In genomic region chr1:206508130-206508884, GRCh38 we compare ENCODE assay signal across 8 cellular contexts. TPM values are rescaled to one million over a fixed set of nuclear protein-coding genes. Genes with fewer than 3 reads are reported as not detected.
A peak's percentile ranks its signal among the peaks of the same experiment; 100 is the strongest.
DNase-seq lines count a peak whose midpoint lies in the region; ATAC-seq, FAIRE-seq and TF ChIP-seq lines count a peak whose summit lies in the region.

No MANE protein-coding gene starts in this region.

- H3K4me3 ChIP-seq in BLaER1 treated with 17β-estradiol and CSF1 and Interleukin-3, amounts not matched to agents 10 nM and 100 nM, result peak overlapping the region; percentile 64 to 82 (median 74)
- H3K4me3 ChIP-seq in PC-3 (ENCODE audit: low read length) (peak overlapping the region; percentile 69), endothelial cell of umbilical vein (replicated peaks in 1 of 3; ENCODE audit: insufficient read depth in 1 of 3, low read depth in 1 of 3, low read length in 3 of 3) (no peak overlapping the region), neural progenitor cell (peak overlapping the region; percentile 63)

- DNase-seq in PC-3 (no peak), endothelial cell of umbilical vein (ENCODE audit: low read depth, low spot score) (no peak), neural progenitor cell (ENCODE audit: low spot score) (no peak), putamen (ENCODE audit: low spot score) (no peak), dedifferentiated amniotic fluid mesenchymal stem cell (ENCODE audit: extremely low spot score) (no peak), mesenteric fat pad (ENCODE audit: low spot score) (no peak)

- H3K4me2 ChIP-seq in BLaER1 treated with 17β-estradiol and CSF1 and Interleukin-3, amounts not matched to agents 10 nM and 100 nM, result peak overlapping the region; percentile 92 to 100 (median 99)
- H3K4me2 ChIP-seq in PC-3 (ENCODE audit: low read length) (peak overlapping the region; percentile 86), endothelial cell of umbilical vein (ENCODE audit: insufficient read depth, low read length) (no peak overlapping the region), neural progenitor cell (peak overlapping the region; percentile 97)

- H3K79me2 ChIP-seq in PC-3 (ENCODE audit: low read length), result no peaks in the 10 kb centered on the region
- H3K79me2 ChIP-seq in endothelial cell of umbilical vein (ENCODE audit: control insufficient read depth, insufficient read depth, low read length), result no peaks in the 10 kb centered on the region
- H3K79me2 ChIP-seq in neural progenitor cell (ENCODE audit: low read depth), result no peaks in the 10 kb centered on the region

- peak overlapping the region; percentile 66; the same call in 1 of the 2 replicates for H2AFZ ChIP-seq in PC-3 (ENCODE audit: low read length)
- no peak overlapping the region for H2AFZ ChIP-seq in endothelial cell of umbilical vein (ENCODE audit: low read depth, low read length)
- peak overlapping the region; percentile 89 for H2AFZ ChIP-seq in neural progenitor cell (replicated peaks)

- BruUV-seq in PC-3 (replicated peaks; lab: Mats Ljungman, UMichigan) (TSS peak; percentile 30), endothelial cell of umbilical vein (replicated peaks; lab: Mats Ljungman, UMichigan) (no TSS peak)

- H3F3A ChIP-seq in PC-3 (ENCODE audit: low read length, unreplicated experiment), result peaks cover 4% of the 10 kb centered on the region
- no peaks in the 10 kb centered on the region for H3F3A ChIP-seq in neural progenitor cell (ENCODE audit: low read depth)

- H3K9me2 ChIP-seq in PC-3 (replicated peaks; ENCODE audit: low read length), result no peaks in the 10 kb centered on the region

- dilution Hi-C loops in endothelial cell of umbilical vein (cut with MboI; ENCODE audit: extremely low pct_ligation_motif_present, low sequenced_read_pairs), result no loop called here

- FAIRE-seq in endothelial cell of umbilical vein (lab: Jason Lieb, UNC), result no peak

- TF ChIP-seq CTCF in PC-3 (conservative IDR thresholded peaks at IDR 0.05; ENCODE audit: low read depth, low read length), result no peak
- no peak for TF ChIP-seq CTCF in endothelial cell of umbilical vein (IDR thresholded peaks at IDR 0.05; ENCODE audit: extremely low read depth in 1 of 2, insufficient read depth in 1 of 2, low read depth in 1 of 2, low read length in 2 of 2)
- no peak for TF ChIP-seq CTCF in neural progenitor cell (IDR thresholded peaks at IDR 0.05)

- H4K20me1 ChIP-seq in BLaER1 treated with 17β-estradiol and CSF1 and Interleukin-3, amounts not matched to agents 10 nM and 100 nM, result peaks cover 0 to 60% (median 35%) of the 10 kb centered on the region in 11 experiments; a peak in 14 of 22 replicates
- H4K20me1 ChIP-seq in PC-3 (ENCODE audit: low read length) (no peaks in the 10 kb centered on the region), endothelial cell of umbilical vein (replicated peaks; ENCODE audit: control insufficient read depth, extremely low read depth, insufficient read depth, low read length) (no peaks in the 10 kb centered on the region), neural progenitor cell (ENCODE audit: low read depth) (peaks cover 8% of the 10 kb centered on the region)

- H3K27me3 ChIP-seq in BLaER1 treated with 17β-estradiol and CSF1 and Interleukin-3, amounts not matched to agents 10 nM and 100 nM, result peaks cover 22 to 67% (median 36%) of the 10 kb centered on the region in 11 experiments; a peak in 21 of 22 replicates
- no peaks in the 10 kb centered on the region for H3K27me3 ChIP-seq in PC-3 (ENCODE audit: low read length)
- H3K27me3 ChIP-seq in endothelial cell of umbilical vein (ENCODE audit: control insufficient read depth in 2 of 2, insufficient read depth in 2 of 2, low read length in 2 of 2), result peaks cover 59 to 68% of the 10 kb centered on the region in 2 experiments
- H3K27me3 ChIP-seq in neural progenitor cell, result peaks cover 83% of the 10 kb centered on the region

- H3K27me3 Mint-ChIP-seq in neural progenitor cell (ENCODE audit: insufficient read depth, low read depth), result peaks cover 59% of the 10 kb centered on the region

- CTCF ChIA-PET in PC-3 (lab: Charles Lee) (no interaction called here), endothelial cell of umbilical vein (lab: Charles Lee) (interaction anchor here (1.7 kb wide), 1 partner anchor 10 kb away, joined by 5 read pairs; no protein-coding TSS in a partner anchor)

- POLR2A ChIA-PET in PC-3 (lab: Charles Lee; ENCODE audit: unreplicated experiment), result no interaction called here
- POLR2A ChIA-PET in endothelial cell of umbilical vein (lab: Charles Lee), result no interaction called here

- H3K27ac Mint-ChIP-seq in neural progenitor cell, result no peak overlapping the region

- H3K9ac ChIP-seq in BLaER1 treated with 17β-estradiol and CSF1 and Interleukin-3, amounts not matched to agents 10 nM and 100 nM, result peak overlapping the region; percentile 72 to 86 (median 79); a peak in 21 of 22 replicates
- H3K9ac ChIP-seq in PC-3 (ENCODE audit: low read length), result peak overlapping the region; percentile 20; the same call in 1 of the 2 replicates
- no peak overlapping the region for H3K9ac ChIP-seq in endothelial cell of umbilical vein (replicated peaks; ENCODE audit: extremely low read depth, insufficient read depth, low read length)
- H3K9ac ChIP-seq in neural progenitor cell, result no peak overlapping the region

- H3K4me3 Mint-ChIP-seq in neural progenitor cell, result peak overlapping the region; percentile 76

- H3K27ac ChIP-seq in BLaER1 treated with 17β-estradiol and CSF1 and Interleukin-3, amounts not matched to agents 10 nM and 100 nM, result peak overlapping the region in 8 of 11 experiments; percentile 61 to 72 (median 68); a peak in 13 of 22 replicates
- H3K27ac ChIP-seq in PC-3 (ENCODE audit: low read length) (no peak overlapping the region), endothelial cell of umbilical vein (ENCODE audit: insufficient read depth, low read depth, low read length) (no peak overlapping the region), neural progenitor cell (no peak overlapping the region)

- peaks cover 53% of the 10 kb centered on the region for H3K4me1 Mint-ChIP-seq in neural progenitor cell

- H3K9me1 ChIP-seq in endothelial cell of umbilical vein (replicated peaks; ENCODE audit: control insufficient read depth, extremely low read depth, insufficient read depth, low read length), result no peaks in the 10 kb centered on the region

- H3K9me3 Mint-ChIP-seq in neural progenitor cell, result no peaks in the 10 kb centered on the region

- ATAC-seq in PC-3 (no peak), HG03432 (IDR thresholded peaks at IDR 0.05; ENCODE audit: unreplicated experiment) (no peak)

- no peak for TF ChIP-seq POLR2A in endothelial cell of umbilical vein (IDR thresholded peaks at IDR 0.05; ENCODE audit: low read depth, low read length)

- intact Hi-C loops in PC-3 (cut with micrococcal nuclease) (loop anchor here (5.0 kb wide), 1 partner anchor 154 kb away; no protein-coding TSS in a partner anchor), endothelial cell of umbilical vein (cut with micrococcal nuclease) (no loop called here)

- peaks cover 73 to 98% (median 96%) of the 10 kb centered on the region in 10 experiments for H3K4me1 ChIP-seq in BLaER1 treated with 17β-estradiol and CSF1 and Interleukin-3, amounts not matched to agents 10 nM and 100 nM
- H3K4me1 ChIP-seq in PC-3 (ENCODE audit: insufficient read depth, low read length), result peaks cover 57% of the 10 kb centered on the region
- H3K4me1 ChIP-seq in endothelial cell of umbilical vein (ENCODE audit: control insufficient read depth, extremely low read depth, insufficient read depth, low read length), result no peaks in the 10 kb centered on the region
- H3K4me1 ChIP-seq in neural progenitor cell, result peaks cover 9% of the 10 kb centered on the region

- H3K9me3 ChIP-seq in BLaER1 treated with 17β-estradiol and CSF1 and Interleukin-3, amounts not matched to agents 10 nM and 100 nM (replicated peaks in 1 of 11), result no peaks in the 10 kb centered on the region
- H3K9me3 ChIP-seq in PC-3 (ENCODE audit: low read length) (no peaks in the 10 kb centered on the region), endothelial cell of umbilical vein (replicated peaks; ENCODE audit: control insufficient read depth, insufficient read depth, low read length) (no peaks in the 10 kb centered on the region), neural progenitor cell (ENCODE audit: low read depth) (no peaks in the 10 kb centered on the region)

- no peaks in the 10 kb centered on the region for H3K36me3 Mint-ChIP-seq in neural progenitor cell

- no peaks in the 10 kb centered on the region for H3K36me3 ChIP-seq in BLaER1 treated with 17β-estradiol and CSF1 and Interleukin-3, amounts not matched to agents 10 nM and 100 nM
- H3K36me3 ChIP-seq in PC-3 (ENCODE audit: low read depth, low read length) (no peaks in the 10 kb centered on the region), endothelial cell of umbilical vein (ENCODE audit: control insufficient read depth in 2 of 2, extremely low read depth in 1 of 2, insufficient read depth in 2 of 2, low read length in 2 of 2) (no peaks in the 10 kb centered on the region), neural progenitor cell (no peaks in the 10 kb centered on the region)

TF ChIP-seq in endothelial cell of umbilical vein, 7 proteins besides CTCF, POLR2A, EP300 and RAD21 (continues in another document):
- TF ChIP-seq EZH2 (IDR thresholded peaks at IDR 0.05; ENCODE audit: borderline replicate concordance, low read depth, low read length, severe bottlenecking) (peak; percentile 40), GATA2 (IDR thresholded peaks at IDR 0.05; ENCODE audit: insufficient read depth, insufficient read length, low read depth, low read length) (no peak)

RNA-seq across cellular contexts. Expression of gene RASSF5, which starts 1.0 kb away (rescaled TPM):
- total RNA-seq in PC-3 (2014; rRNA removed) (15.5 and 16.0 TPM in 2 replicates), endothelial cell of umbilical vein (0.44 and 0.60 TPM in 2 replicates), neural progenitor cell (ENCODE audit: low replicate concordance) (0.19 and 0.43 TPM in 2 replicates), mesenteric fat pad (11.4 TPM)
- polyA plus RNA-seq in endothelial cell of umbilical vein, result 0.19 and 0.23 TPM in 2 replicates
- polyA plus RNA-seq in endothelial cell of umbilical vein (2011; cell fraction: cytosol; rRNA removed), result 0.30 and 0.36 TPM in 2 replicates
- 0.59 and 0.88 TPM in 2 replicates for polyA plus RNA-seq in endothelial cell of umbilical vein (2011; cell fraction: nucleus; rRNA removed)
- 0.29 and 0.44 TPM in 2 replicates for polyA plus RNA-seq in endothelial cell of umbilical vein (2012)
- 1.3 and 3.1 TPM in 2 replicates for polyA minus RNA-seq in endothelial cell of umbilical vein
- 8.6 TPM for polyA minus RNA-seq in endothelial cell of umbilical vein (2011; cell fraction: cytosol; rRNA and poly(A)+ RNA removed)
- 0.29 and 0.53 TPM in 2 replicates for polyA minus RNA-seq in endothelial cell of umbilical vein (2011; cell fraction: nucleus; rRNA and poly(A)+ RNA removed)

RNA-seq across cellular contexts. Expression of gene IKBKE, which starts 38.0 kb away (rescaled TPM):
- total RNA-seq in PC-3 (2014; rRNA removed) (27.0 and 28.3 TPM in 2 replicates), endothelial cell of umbilical vein (16.2 and 20.7 TPM in 2 replicates), neural progenitor cell (ENCODE audit: low replicate concordance) (0.26 and 2.7 TPM in 2 replicates), mesenteric fat pad (9.9 TPM)
- 17.8 and 17.9 TPM in 2 replicates for polyA plus RNA-seq in endothelial cell of umbilical vein
- 16.1 and 18.1 TPM in 2 replicates for polyA plus RNA-seq in endothelial cell of umbilical vein (2011; cell fraction: cytosol; rRNA removed)
- polyA plus RNA-seq in endothelial cell of umbilical vein (2011; cell fraction: nucleus; rRNA removed), result 45.7 and 46.0 TPM in 2 replicates
- 18.6 and 18.9 TPM in 2 replicates for polyA plus RNA-seq in endothelial cell of umbilical vein (2012)
- polyA minus RNA-seq in endothelial cell of umbilical vein, result 26.2 and 29.4 TPM in 2 replicates
- 6.2 TPM for polyA minus RNA-seq in endothelial cell of umbilical vein (2011; cell fraction: cytosol; rRNA and poly(A)+ RNA removed)
- 25.1 and 26.3 TPM in 2 replicates for polyA minus RNA-seq in endothelial cell of umbilical vein (2011; cell fraction: nucleus; rRNA and poly(A)+ RNA removed)

Comparison
In these comparisons a context has a peak if more than half of its experiments do, and no peak if none do; other contexts are left out.
1. H3K27ac ChIP-seq: peak in BLaER1 treated with 17β-estradiol and CSF1 and Interleukin-3, amounts not matched to agents 10 nM and 100 nM (8 of 11); none in PC-3 (single experiment), endothelial cell of umbilical vein (single experiment) and neural progenitor cell (single experiment).
2. H3K4me3 ChIP-seq: peak in BLaER1 treated with 17β-estradiol and CSF1 and Interleukin-3, amounts not matched to agents 10 nM and 100 nM (10 of 10), PC-3 (single experiment) and neural progenitor cell (single experiment); none in endothelial cell of umbilical vein (0 of 3).
3. H3K9ac ChIP-seq: peak in BLaER1 treated with 17β-estradiol and CSF1 and Interleukin-3, amounts not matched to agents 10 nM and 100 nM (11 of 11) and PC-3 (single experiment); none in endothelial cell of umbilical vein (single experiment) and neural progenitor cell (single experiment).